In genomic region chr12:6944381-6945186, GRCh38 we compare ENCODE assay signal across 8 cellular contexts. TPM values are rescaled to one million over a fixed set of nuclear protein-coding genes. Genes with fewer than 3 reads are reported as not detected.
A peak's percentile ranks its signal among the peaks of the same experiment; 100 is the strongest.
DNase-seq lines count a peak whose midpoint lies in the region; ATAC-seq and TF ChIP-seq lines count a peak whose summit lies in the region.

No MANE protein-coding gene starts in this region.

- TF ChIP-seq CTCF in endothelial cell (IDR thresholded peaks at IDR 0.05; ENCODE audit: unreplicated experiment), result peak; percentile 80
- peak; percentile 69 for TF ChIP-seq CTCF in mesothelial cell of epicardium (IDR thresholded peaks at IDR 0.05; ENCODE audit: unreplicated experiment)

- H3K9ac ChIP-seq in HUES6 (ENCODE audit: low read length), result peak overlapping the region; percentile 94
- H3K9ac ChIP-seq in NT2/D1 (ENCODE audit: insufficient read length, low read depth), result peak overlapping the region; percentile 100

- H3K9me3 Mint-ChIP-seq in endothelial cell (ENCODE audit: unreplicated experiment) (no peaks in the 10 kb centered on the region), mesothelial cell of epicardium (no peaks in the 10 kb centered on the region)

- H3K4me1 ChIP-seq in HUES6 (ENCODE audit: control insufficient read depth, insufficient read depth, low read length), result peaks cover 24% of the 10 kb centered on the region
- peaks cover 23% of the 10 kb centered on the region for H3K4me1 ChIP-seq in NT2/D1 (ENCODE audit: insufficient read depth, insufficient read length)

- H3K36me3 ChIP-seq in HUES6 (ENCODE audit: control insufficient read depth, insufficient read depth, low read length) (peaks cover 18% of the 10 kb centered on the region), NT2/D1 (ENCODE audit: insufficient read depth, insufficient read length, low read length) (peaks cover 50% of the 10 kb centered on the region)

- H3K9me3 ChIP-seq in HUES6 (ENCODE audit: control insufficient read depth, insufficient read depth, low read depth, low read length) (no peaks in the 10 kb centered on the region), NT2/D1 (ENCODE audit: insufficient read depth, low read length) (no peaks in the 10 kb centered on the region)

- H3K27ac Mint-ChIP-seq in endothelial cell (ENCODE audit: unreplicated experiment) (peak overlapping the region; percentile 97), mesothelial cell of epicardium (peak overlapping the region; percentile 98)

- DNase-seq in COLO668 (lab: John Stamatoyannopoulos, UW; ENCODE audit: unreplicated experiment) (peak; percentile 90), NT2/D1 (ENCODE audit: low read depth, low spot score) (peak; percentile 99), endothelial cell (ENCODE audit: low spot score) (peak; percentile 91), mesothelial cell of epicardium (ENCODE audit: low spot score in 2 of 2, unreplicated experiment in 2 of 2) (peak; percentile 73 to 88)
- DNase-seq in activated CD8-positive, alpha-beta memory T cell treated with anti-CD3 and anti-CD28 coated beads, Interleukin-2, amount 50 U/mL, for 48 hours, result peak; percentile 93
- DNase-seq in stimulated activated CD8-positive, alpha-beta memory T cell treated with anti-CD3 and anti-CD28 coated beads, Interleukin-15, amount 100 ng/mL, for 4 hours (ENCODE audit: low read depth in 2 of 2), result peak; percentile 67 to 74

- H3K27me3 ChIP-seq in HUES6 (ENCODE audit: control insufficient read depth, insufficient read depth, low read length) (no peaks in the 10 kb centered on the region), NT2/D1 (ENCODE audit: insufficient read depth, insufficient read length) (no peaks in the 10 kb centered on the region)

- H3K4me3 Mint-ChIP-seq in endothelial cell (ENCODE audit: unreplicated experiment) (peak overlapping the region; percentile 96), mesothelial cell of epicardium (peak overlapping the region; percentile 94)

- H3K4me3 ChIP-seq in HUES6 (ENCODE audit: low read depth, low read length) (peak overlapping the region; percentile 84), NT2/D1 (ENCODE audit: insufficient read length, low read depth) (peak overlapping the region; percentile 97)

- peaks cover 16% of the 10 kb centered on the region for H3K36me3 Mint-ChIP-seq in endothelial cell (ENCODE audit: low read depth, unreplicated experiment)
- H3K36me3 Mint-ChIP-seq in mesothelial cell of epicardium, result peaks cover 9% of the 10 kb centered on the region

- peak; percentile 35 for ATAC-seq in GM21360 (IDR thresholded peaks at IDR 0.05; ENCODE audit: unreplicated experiment)

- peaks cover 36% of the 10 kb centered on the region for H3K27me3 Mint-ChIP-seq in endothelial cell (ENCODE audit: unreplicated experiment)
- no peaks in the 10 kb centered on the region for H3K27me3 Mint-ChIP-seq in mesothelial cell of epicardium (ENCODE audit: low read depth)

- peak overlapping the region; percentile 99 for H3K27ac ChIP-seq in HUES6 (ENCODE audit: low read depth, low read length)

- peaks cover 36% of the 10 kb centered on the region for H3K4me1 Mint-ChIP-seq in endothelial cell (ENCODE audit: unreplicated experiment)
- H3K4me1 Mint-ChIP-seq in mesothelial cell of epicardium, result peaks cover 35% of the 10 kb centered on the region

RNA-seq across cellular contexts. Expression of gene C12orf57, which starts 0.8 kb away (rescaled TPM):
- total RNA-seq in endothelial cell (ENCODE audit: unreplicated experiment), result 225 TPM
- 203 to 215 TPM (median 204 TPM) in 3 replicates for total RNA-seq in mesothelial cell of epicardium

RNA-seq across cellular contexts. Expression of gene RNU7-1, which starts 1.0 kb away (rescaled TPM):
- total RNA-seq in endothelial cell (ENCODE audit: unreplicated experiment), result not detected
- total RNA-seq in mesothelial cell of epicardium, result not detected in 3 replicates

RNA-seq across cellular contexts. Expression of gene PTPN6, which starts 6.6 kb away (rescaled TPM):
- total RNA-seq in endothelial cell (ENCODE audit: unreplicated experiment) (22.1 TPM), mesothelial cell of epicardium (21.6 to 26.2 TPM (median 23.6 TPM) in 3 replicates)

RNA-seq across cellular contexts. Expression of gene ATN1, which starts 16.8 kb away (rescaled TPM):
- total RNA-seq in endothelial cell (ENCODE audit: unreplicated experiment), result 144 TPM
- 193 to 205 TPM (median 195 TPM) in 3 replicates for total RNA-seq in mesothelial cell of epicardium

RNA-seq across cellular contexts. Expression of gene PHB2, which starts 25.9 kb away (rescaled TPM):
- 288 TPM for total RNA-seq in endothelial cell (ENCODE audit: unreplicated experiment)
- 221 to 229 TPM (median 224 TPM) in 3 replicates for total RNA-seq in mesothelial cell of epicardium

Comparison
In these comparisons a context has a peak if more than half of its experiments do, and no peak if none do; other contexts are left out.
1. Peak in every context shown above with its lines: DNase-seq, ATAC-seq, H3K4me3 ChIP-seq and H3K27ac ChIP-seq.